ENCODE assay signal across 20 cellular contexts in genomic region chr20:63072231-63072791, GRCh38.
DNase-seq lines count a peak whose midpoint lies in the region; ATAC-seq and TF ChIP-seq lines count a peak whose summit lies in the region.
"Had no signal": no experiment of that assay in that cellular context is flagged by ENCODE, and none has a peak within 500 bp of the region (broad histone marks: within the 10 kb centered on the region; RNA-seq: fewer than 3 reads in every experiment).

No MANE protein-coding gene starts in this region.

- H3K9me3 ChIP-seq in cardiac muscle cell (ENCODE audit: low read depth) (no peaks in the 10 kb centered on the region), RWPE2 (ENCODE audit: severe bottlenecking) (peaks cover under 1% of the 10 kb centered on the region), iPS-18c (ENCODE audit: control insufficient read depth, insufficient read depth, low read length) (no peaks in the 10 kb centered on the region), thymus (ENCODE audit: control insufficient read depth) (peaks cover 3% of the 10 kb centered on the region)
- H3K9me3 ChIP-seq: body of pancreas, colonic mucosa had no signal

- H3K4me1 Mint-ChIP-seq in endothelial cell (ENCODE audit: unreplicated experiment) (peaks cover 2% of the 10 kb centered on the region), MCF 10A (ENCODE audit: insufficient read depth, unreplicated experiment) (no peaks in the 10 kb centered on the region)
- H3K4me1 Mint-ChIP-seq: CD14-positive monocyte had no signal

- CTCF ChIA-PET in MCF 10A (lab: Yijun Ruan, JAX): interaction anchor here (0.7 to 1.0 kb wide), 2 partner anchors 17 to 424 kb away, joined by 3 to 4 read pairs; no protein-coding TSS in a partner anchor

- H3K4me1 ChIP-seq in cardiac muscle cell (ENCODE audit: low read depth) (no peaks in the 10 kb centered on the region), RWPE2 (ENCODE audit: insufficient read depth, poor library complexity, severe bottlenecking) (no peaks in the 10 kb centered on the region), thymus (ENCODE audit: control insufficient read depth, insufficient read depth, low read length) (no peaks in the 10 kb centered on the region)
- H3K4me1 ChIP-seq: body of pancreas, colonic mucosa had no signal

- peaks cover 3% of the 10 kb centered on the region for H3K36me3 Mint-ChIP-seq in endothelial cell (ENCODE audit: low read depth, unreplicated experiment)
- no peaks in the 10 kb centered on the region for H3K36me3 Mint-ChIP-seq in MCF 10A (ENCODE audit: insufficient read depth, unreplicated experiment)
- H3K36me3 Mint-ChIP-seq: activated naive CD8-positive, alpha-beta T cell treated with anti-CD3 and anti-CD28 coated beads for 36 hours; type B pancreatic cell had no signal

- 8% methylated on average over 52 of the region's 52 CpGs for WGBS in thymus

- no peak for ATAC-seq in Right ventricle myocardium inferior
- no peak for ATAC-seq in RWPE2 (ENCODE audit: low read depth)
- ATAC-seq: body of pancreas had no signal

- intact Hi-C loops in Right ventricle myocardium inferior (cut with DNase I): no loop called here
- intact Hi-C loops in MCF 10A (cut with micrococcal nuclease): no loop called here

- H3K36me3 ChIP-seq in cardiac muscle cell: no peaks in the 10 kb centered on the region
- no peaks in the 10 kb centered on the region for H3K36me3 ChIP-seq in RWPE2 (ENCODE audit: low read depth)
- H3K36me3 ChIP-seq in thymus (ENCODE audit: control insufficient read depth, insufficient read depth): no peaks in the 10 kb centered on the region
- H3K36me3 ChIP-seq: colonic mucosa had no signal

- BruUV-seq in MCF 10A (replicated peaks; lab: Mats Ljungman, UMichigan): no TSS peak

- DNase-seq in cardiac muscle cell (ENCODE audit: low read depth in 1 of 2, low spot score in 1 of 2) (no peak), Right ventricle myocardium inferior (ENCODE audit: missing footprints) (no peak), RWPE2 (ENCODE audit: low spot score) (peak; percentile 80), germinal center (ENCODE audit: low spot score) (no peak), endothelial cell (ENCODE audit: low spot score) (no peak), MCF 10A (ENCODE audit: unreplicated experiment) (no peak)
- DNase-seq: activated naive CD8-positive, alpha-beta T cell treated with anti-CD3 and anti-CD28 coated beads for 36 hours; body of pancreas; colonic mucosa; islet precursor cell; naive B cell; NCI-H1436 treated with DMSO at 0.1 percent for 48 hours; NCI-H524 treated with DMSO at 0.1 percent for 48 hours had no signal

- peak overlapping the region; percentile 9 for H3K4me3 ChIP-seq in cardiac muscle cell
- no peak overlapping the region for H3K4me3 ChIP-seq in RWPE2 (ENCODE audit: severe bottlenecking)
- peak overlapping the region; percentile 36; the same call in 1 of the 2 replicates for H3K4me3 ChIP-seq in iPS-18c (ENCODE audit: insufficient read depth, low read depth, low read length)
- H3K4me3 ChIP-seq in thymus (ENCODE audit: low read length): peak overlapping the region; percentile 23
- H3K4me3 ChIP-seq: body of pancreas, colonic mucosa, K562 had no signal

- no peak for TF ChIP-seq CTCF in cardiac muscle cell (IDR thresholded peaks at IDR 0.05; ENCODE audit: low read depth, low read length)
- no peak for TF ChIP-seq CTCF in RWPE2 (IDR thresholded peaks at IDR 0.05; ENCODE audit: poor library complexity, severe bottlenecking)
- TF ChIP-seq CTCF in endothelial cell (IDR thresholded peaks at IDR 0.05; ENCODE audit: unreplicated experiment): no peak
- TF ChIP-seq CTCF in MCF 10A (IDR thresholded peaks at IDR 0.05; ENCODE audit: unreplicated experiment): no peak

- POLR2A ChIA-PET in MCF 10A (lab: Yijun Ruan, JAX): no interaction called here

- peaks cover 10% of the 10 kb centered on the region for H3K27me3 Mint-ChIP-seq in endothelial cell (ENCODE audit: unreplicated experiment)
- H3K27me3 Mint-ChIP-seq in MCF 10A (ENCODE audit: insufficient read depth, unreplicated experiment): peaks cover 24% of the 10 kb centered on the region

- H3K27ac Mint-ChIP-seq in endothelial cell (ENCODE audit: unreplicated experiment) (no peak overlapping the region), MCF 10A (ENCODE audit: low read depth, unreplicated experiment) (no peak overlapping the region)
- H3K27ac Mint-ChIP-seq: activated naive CD8-positive, alpha-beta T cell treated with anti-CD3 and anti-CD28 coated beads for 36 hours; activated T-cell treated with anti-CD3 and anti-CD28 coated beads, Interleukin-2, amount 50 U/mL, for 72 hours; CD14-positive monocyte; stimulated activated naive CD8-positive, alpha-beta T cell treated with anti-CD3 and anti-CD28 coated beads, Interleukin-15, Interleukin-2, amounts not matched to agents 100 ng/mL and 50 ng/mL, for 24 hours; type B pancreatic cell had no signal

- H3K27me3 ChIP-seq in cardiac muscle cell (peaks cover 48% of the 10 kb centered on the region), RWPE2 (ENCODE audit: insufficient read depth, poor library complexity, severe bottlenecking) (peaks cover 43% of the 10 kb centered on the region), thymus (ENCODE audit: control insufficient read depth, insufficient read depth) (peaks cover 26% of the 10 kb centered on the region)

- H3K9me3 Mint-ChIP-seq in endothelial cell (ENCODE audit: unreplicated experiment) (no peaks in the 10 kb centered on the region), MCF 10A (ENCODE audit: unreplicated experiment) (peaks cover 13% of the 10 kb centered on the region)
- H3K9me3 Mint-ChIP-seq: type B pancreatic cell had no signal

- no peak overlapping the region for H3K4me3 Mint-ChIP-seq in endothelial cell (ENCODE audit: unreplicated experiment)
- no peak overlapping the region for H3K4me3 Mint-ChIP-seq in MCF 10A (ENCODE audit: unreplicated experiment)

- H3K27ac ChIP-seq in cardiac muscle cell (no peak overlapping the region), RWPE2 (ENCODE audit: poor library complexity, severe bottlenecking) (no peak overlapping the region), thymus (ENCODE audit: low read depth) (no peak overlapping the region)
- H3K27ac ChIP-seq: body of pancreas, colonic mucosa had no signal
